In genomic region chr19:48678201-48678600, GRCh38 we compare ENCODE assay signal across 31 cellular contexts. TPM values are rescaled to one million over a fixed set of nuclear protein-coding genes. Genes with fewer than 3 reads are reported as not detected.
A peak's percentile ranks its signal among the peaks of the same experiment; 100 is the strongest.
DNase-seq lines count a peak whose midpoint lies in the region; ATAC-seq and TF ChIP-seq lines count a peak whose summit lies in the region.
"Had no signal": no experiment of that assay in that cellular context is flagged by ENCODE, and none has a peak within 500 bp of the region (broad histone marks: within the 10 kb centered on the region; RNA-seq: fewer than 3 reads in every experiment).

No MANE protein-coding gene starts in this region.

- intact Hi-C loops in IMR-90 (cut with micrococcal nuclease): loop anchor here (5.0 kb wide), 1 partner anchor 104 kb away; no protein-coding TSS in a partner anchor
- intact Hi-C loops in body of pancreas (cut with DNase I): no loop called here
- intact Hi-C loops in left lung (cut with DNase I): no loop called here

- H3K4me3 ChIP-seq in IMR-90 (ENCODE audit: insufficient read depth, low read depth, low read length) (no peak overlapping the region), body of pancreas (no peak overlapping the region), left lung (no peak overlapping the region), suprapubic skin (no peak overlapping the region)
- H3K4me3 ChIP-seq: breast epithelium, GM12878, prostate gland, sigmoid colon, testis, vagina had no signal

- no peak overlapping the region for H3K27ac ChIP-seq in IMR-90 (ENCODE audit: insufficient read depth, low read length)
- H3K27ac ChIP-seq in body of pancreas: peak overlapping the region; percentile 47 to 90 (median 78)
- no peak overlapping the region for H3K27ac ChIP-seq in left lung
- H3K27ac ChIP-seq in suprapubic skin: peak overlapping the region; percentile 10
- H3K27ac ChIP-seq: C4-2B, neutrophil, prostate gland, sigmoid colon, testis, vagina had no signal

- H3K4me1 ChIP-seq in IMR-90 (ENCODE audit: control insufficient read depth, insufficient read depth, low read length): peaks cover 3% of the 10 kb centered on the region; the same call in 1 of the 2 replicates
- peaks cover 28% of the 10 kb centered on the region for H3K4me1 ChIP-seq in body of pancreas
- peaks cover 0 to 14% of the 10 kb centered on the region in 2 donors for H3K4me1 ChIP-seq in left lung
- peaks cover 28% of the 10 kb centered on the region for H3K4me1 ChIP-seq in suprapubic skin
- H3K4me1 ChIP-seq: prostate gland had no signal

- CTCF ChIA-PET in IMR-90 (lab: Yijun Ruan, JAX): no interaction called here

- H4K20me1 ChIP-seq in IMR-90 (ENCODE audit: insufficient read depth, low read length): peaks cover 6% of the 10 kb centered on the region; the same call in 1 of the 2 replicates

- H4K5ac ChIP-seq in IMR-90 (ENCODE audit: low read depth, low read length): no peak overlapping the region

- in situ Hi-C loops in IMR-90 (cut with MboI; ENCODE audit: low sequenced_read_pairs): no loop called here

- ATAC-seq in IMR-90 (ENCODE audit: low read depth) (no peak), body of pancreas (peak; percentile 85), left lung (peak; percentile 17), HG02763 (IDR thresholded peaks at IDR 0.05; ENCODE audit: unreplicated experiment) (no peak)
- ATAC-seq in activated CD4-positive, CD25-positive, alpha-beta regulatory T cell treated with anti-CD3 and anti-CD28 coated beads, Interleukin-2, amount 50 U/mL, for 24 hours: no peak
- ATAC-seq: activated CD8-positive, alpha-beta memory T cell treated with anti-CD3 and anti-CD28 coated beads, Interleukin-2, amount 10 ng/mL, durations not matched to agents 7 days and 5 days; activated T-cell treated with anti-CD3 and anti-CD28 coated beads, Interleukin-2, amount 50 U/mL, for 72 hours; GM12878; PC-3 had no signal

- H2BK15ac ChIP-seq in IMR-90 (ENCODE audit: low read depth, low read length): no peak overlapping the region

- no peak overlapping the region for H4K8ac ChIP-seq in IMR-90 (ENCODE audit: low read depth in 2 of 2, low read length in 2 of 2)

- POLR2A ChIA-PET in IMR-90 (lab: Charles Lee; ENCODE audit: unreplicated experiment): no interaction called here

- TF ChIP-seq CTCF in IMR-90 (conservative IDR thresholded peaks at IDR 0.05; ENCODE audit: low read depth, low read length): no peak
- TF ChIP-seq CTCF in body of pancreas (IDR thresholded peaks at IDR 0.05): peak in 1 of 7 experiments; percentile 5
- no peak for TF ChIP-seq CTCF in left lung (IDR thresholded peaks at IDR 0.05)
- TF ChIP-seq CTCF in suprapubic skin (IDR thresholded peaks at IDR 0.05): no peak

- no peak overlapping the region for H3K56ac ChIP-seq in IMR-90 (ENCODE audit: extremely low read depth, insufficient read depth, low read length)

- no peak overlapping the region for H3K4ac ChIP-seq in IMR-90 (ENCODE audit: low read depth, low read length)

- BruUV-seq in IMR-90 (replicated peaks; lab: Mats Ljungman, UMichigan): no TSS peak

- TF ChIP-seq EP300 in suprapubic skin (IDR thresholded peaks at IDR 0.05): no peak

- H4K91ac ChIP-seq in IMR-90 (ENCODE audit: insufficient read depth, low read depth, low read length): no peak overlapping the region

- H3K79me1 ChIP-seq in IMR-90 (ENCODE audit: low read depth in 1 of 2, low read length in 2 of 2): no peaks in the 10 kb centered on the region

- H2AK9ac ChIP-seq in IMR-90 (replicated peaks; ENCODE audit: low read depth, low read length, poor library complexity): no peak overlapping the region

- H3K4me2 ChIP-seq in IMR-90 (ENCODE audit: low read depth, low read length): no peak overlapping the region

- H2BK5ac ChIP-seq in IMR-90 (ENCODE audit: low read depth, low read length, poor library complexity, severe bottlenecking): no peak overlapping the region

- no peaks in the 10 kb centered on the region for H3K9me3 ChIP-seq in IMR-90 (ENCODE audit: control insufficient read depth, insufficient read depth, low read length)
- H3K9me3 ChIP-seq in body of pancreas: no peaks in the 10 kb centered on the region
- no peaks in the 10 kb centered on the region for H3K9me3 ChIP-seq in left lung
- H3K9me3 ChIP-seq in suprapubic skin: no peaks in the 10 kb centered on the region
- H3K9me3 ChIP-seq: breast epithelium, neutrophil, prostate gland, sigmoid colon, testis, vagina had no signal

- H3K9ac ChIP-seq in IMR-90 (ENCODE audit: low read depth, low read length): no peak overlapping the region

- TF ChIP-seq POLR2A in IMR-90 (IDR thresholded peaks at IDR 0.05; ENCODE audit: low read depth, low read length) (no peak), body of pancreas (IDR thresholded peaks at IDR 0.05) (peak in 1 of 3 donors; percentile 33), suprapubic skin (IDR thresholded peaks at IDR 0.05) (no peak)

- H3K36me3 ChIP-seq in IMR-90 (ENCODE audit: control insufficient read depth, insufficient read depth, low read length) (no peaks in the 10 kb centered on the region), body of pancreas (replicated peaks in 1 of 2; ENCODE audit: insufficient read depth in 1 of 2, low read depth in 2 of 2) (no peaks in the 10 kb centered on the region), left lung (no peaks in the 10 kb centered on the region), suprapubic skin (no peaks in the 10 kb centered on the region)
- H3K36me3 ChIP-seq: breast epithelium, neutrophil, prostate gland, sigmoid colon, vagina had no signal

- no peak overlapping the region for H2AK5ac ChIP-seq in IMR-90 (ENCODE audit: low read depth, low read length)

- peak overlapping the region; percentile 14 for H2AFZ ChIP-seq in IMR-90 (replicated peaks; ENCODE audit: low read length, poor library complexity)

- dilution Hi-C loops in IMR-90 (cut with HindIII; ENCODE audit: low sequenced_read_pairs, unreplicated experiment): no loop called here

- no peak overlapping the region for H3K18ac ChIP-seq in IMR-90 (ENCODE audit: low read depth, low read length)

- H2BK20ac ChIP-seq in IMR-90 (ENCODE audit: low read depth, low read length): no peak overlapping the region

- TF ChIP-seq RAD21 in IMR-90 (IDR thresholded peaks at IDR 0.05; ENCODE audit: low read length): no peak

- no peak overlapping the region for H2BK120ac ChIP-seq in IMR-90 (ENCODE audit: low read depth, low read length)

- no peak overlapping the region for H3K23ac ChIP-seq in IMR-90 (ENCODE audit: low read depth, low read length)

- DNase-seq in IMR-90 (no peak), body of pancreas (peak; percentile 81 to 93 (median 90)), left lung (no peak), suprapubic skin (ENCODE audit: low spot score in 2 of 2) (no peak), NCI-H446 treated with DMSO at 0.1 percent for 48 hours (lab: John Stamatoyannopoulos, UW) (no peak), amygdala (lab: John Stamatoyannopoulos, UW) (no peak)
- DNase-seq: activated B cell treated with CpG ODN at 0.5 μM for 24 hours; activated CD8-positive, alpha-beta memory T cell treated with anti-CD3 and anti-CD28 coated beads, Interleukin-2, amount 10 ng/mL, durations not matched to agents 7 days and 5 days; activated naive CD4-positive, alpha-beta T cell treated with anti-CD3 and anti-CD28 coated beads, Interleukin-2, amount 10 ng/mL, durations not matched to agents 7 days and 5 days; activated T-cell treated with anti-CD3 and anti-CD28 coated beads, Interleukin-2, amount 50 U/mL, for 72 hours; amniotic stem cell; cortex of kidney; HFFc6; NCI-H187 treated with DMSO at 0.1 percent for 48 hours; NCI-H2171 treated with DMSO at 0.1 percent for 48 hours; NCI-H524 treated with DMSO at 0.1 percent for 48 hours; PC-3; SHP77; sigmoid colon; stimulated activated CD4-positive, alpha-beta T cell treated with anti-CD3 and anti-CD28 coated beads, Interleukin-15, amount 100 ng/mL, for 24 hours; stimulated activated naive CD4-positive, alpha-beta T cell; testis had no signal

- no CpG with 5 or more reads among the region's 4 CpGs for WGBS in IMR-90 (ENCODE audit: extremely low coverage in 2 of 2, insufficient read length in 1 of 2), 2 experiments
- WGBS in body of pancreas, 2 donors: 19 to 34% methylated on average over 4 of the region's 4 CpGs
- WGBS in suprapubic skin: 57% methylated on average over 4 of the region's 4 CpGs

- H3K9me1 ChIP-seq in IMR-90 (ENCODE audit: insufficient read depth, low read length): peaks cover 7% of the 10 kb centered on the region

- H3K27me3 ChIP-seq in IMR-90 (ENCODE audit: control insufficient read depth, insufficient read depth, low read length) (peaks cover 7% of the 10 kb centered on the region; the same call in 1 of the 2 replicates), body of pancreas (no peaks in the 10 kb centered on the region), left lung (no peaks in the 10 kb centered on the region), suprapubic skin (no peaks in the 10 kb centered on the region)
- H3K27me3 ChIP-seq: breast epithelium, neutrophil, sigmoid colon, testis, vagina had no signal

- no peak overlapping the region for H3K14ac ChIP-seq in IMR-90 (replicated peaks; ENCODE audit: low read depth, low read length)

RNA-seq across cellular contexts. Expression of gene NTN5, which starts 5.4 kb away (rescaled TPM):
- total RNA-seq in IMR-90 (2012; rRNA removed): not detected in 2 replicates
- 0.11 and 0.19 TPM in 2 replicates for polyA plus RNA-seq in IMR-90 (2012; rRNA removed)
- 0.14 and 0.29 TPM in 2 replicates for polyA plus RNA-seq in IMR-90 (2012; cell fraction: cytosol; rRNA removed)
- 1.9 and 3.1 TPM in 2 replicates for polyA plus RNA-seq in IMR-90 (2012; cell fraction: nucleus; rRNA removed; ENCODE audit: low replicate concordance)
- total RNA-seq in body of pancreas: not detected
- total RNA-seq in left lung: under 1 TPM; 0.29 to 0.73 TPM
- total RNA-seq in suprapubic skin: 1 to 10 TPM in 2 of 4 donors, under 1 TPM in 2; 0.64 to 2.2 (median 1.3) TPM
- total RNA-seq: Daoy, GM12878 had no signal

RNA-seq across cellular contexts. Expression of gene FUT2, which starts 17.6 kb away (rescaled TPM):
- total RNA-seq in IMR-90 (2012; rRNA removed): not detected in 2 replicates
- polyA plus RNA-seq in IMR-90 (2012; rRNA removed): not detected in 2 replicates
- polyA plus RNA-seq in IMR-90 (2012; cell fraction: cytosol; rRNA removed): not detected in 2 replicates
- not detected in 2 replicates for polyA plus RNA-seq in IMR-90 (2012; cell fraction: nucleus; rRNA removed; ENCODE audit: low replicate concordance)
- 1 to 10 TPM; 2.0 to 3.4 TPM for total RNA-seq in body of pancreas
- total RNA-seq in left lung: 1 to 10 TPM; 1.1 to 2.7 TPM
- 10 to 100 TPM in 1 of 4 donors, 1 to 10 TPM in 3; 2.1 to 17.4 (median 4.9) TPM for total RNA-seq in suprapubic skin
- total RNA-seq: activated B cell treated with CpG ODN at 0.5 μM for 24 hours; activated CD8-positive, alpha-beta memory T cell treated with anti-CD3 and anti-CD28 coated beads, Interleukin-2, amount 10 ng/mL, durations not matched to agents 7 days and 5 days; activated T-cell treated with anti-CD3 and anti-CD28 coated beads, Interleukin-2, amount 50 U/mL, for 72 hours; Daoy; GM12878; HFFc6; sigmoid colon had no signal

RNA-seq across cellular contexts. Expression of gene CA11, which starts 32.2 kb away (rescaled TPM):
- total RNA-seq in IMR-90 (2012; rRNA removed): 1.3 and 1.7 TPM in 2 replicates
- 2.7 and 2.9 TPM in 2 replicates for polyA plus RNA-seq in IMR-90 (2012; rRNA removed)
- 2.7 and 4.7 TPM in 2 replicates for polyA plus RNA-seq in IMR-90 (2012; cell fraction: cytosol; rRNA removed)
- 2.7 and 3.3 TPM in 2 replicates for polyA plus RNA-seq in IMR-90 (2012; cell fraction: nucleus; rRNA removed; ENCODE audit: low replicate concordance)
- total RNA-seq in body of pancreas: 1 to 10 TPM in 1 of 2 donors, not detected in 1; 2.9 TPM
- 1 to 10 TPM; 3.6 to 3.9 TPM for total RNA-seq in left lung
- 10 to 100 TPM in 2 of 4 donors, 1 to 10 TPM in 2; 8.8 to 11.0 (median 9.7) TPM for total RNA-seq in suprapubic skin
- total RNA-seq: Daoy had no signal

RNA-seq across cellular contexts. Expression of gene DBP, which starts 41.0 kb away (rescaled TPM):
- 2.5 and 3.6 TPM in 2 replicates for total RNA-seq in IMR-90 (2012; rRNA removed)
- 3.0 and 3.6 TPM in 2 replicates for polyA plus RNA-seq in IMR-90 (2012; rRNA removed)
- 2.9 and 6.3 TPM in 2 replicates for polyA plus RNA-seq in IMR-90 (2012; cell fraction: cytosol; rRNA removed)
- polyA plus RNA-seq in IMR-90 (2012; cell fraction: nucleus; rRNA removed; ENCODE audit: low replicate concordance): 2.2 and 2.6 TPM in 2 replicates
- 1 to 10 TPM; 2.0 to 4.9 TPM for total RNA-seq in body of pancreas
- total RNA-seq in left lung: 10 to 100 TPM in 1 of 2 donors, 1 to 10 TPM in 1; 8.9 to 10.5 TPM
- total RNA-seq in suprapubic skin: 10 to 100 TPM; 11.2 to 22.3 (median 17.8) TPM

RNA-seq across cellular contexts. Expression of gene MAMSTR, which starts 41.3 kb away (rescaled TPM):
- total RNA-seq in IMR-90 (2012; rRNA removed) (0.18 and 0.28 TPM in 2 replicates), body of pancreas (1 to 10 TPM in 1 of 2 donors, under 1 TPM in 1; 0.26 to 7.3 TPM), left lung (1 to 10 TPM; 1.3 to 1.5 TPM), suprapubic skin (1 to 10 TPM in 3 of 4 donors, under 1 TPM in 1; 0.57 to 1.6 (median 1.5) TPM)
- 1.9 and 2.7 TPM in 2 replicates for polyA plus RNA-seq in IMR-90 (2012; rRNA removed)
- 2.2 and 3.7 TPM in 2 replicates for polyA plus RNA-seq in IMR-90 (2012; cell fraction: cytosol; rRNA removed)
- 2.3 and 4.1 TPM in 2 replicates for polyA plus RNA-seq in IMR-90 (2012; cell fraction: nucleus; rRNA removed; ENCODE audit: low replicate concordance)

Comparison
In these comparisons a context has a peak if more than half of its experiments do, and no peak if none do; other contexts are left out.
1. ATAC-seq: peak in body of pancreas (single experiment) and left lung (single experiment); none in IMR-90 (single experiment), HG02763 (single experiment) and activated CD4-positive, CD25-positive, alpha-beta regulatory T cell treated with anti-CD3 and anti-CD28 coated beads, Interleukin-2, amount 50 U/mL, for 24 hours (0 of 2).
2. DNase-seq: peak in body of pancreas (4 of 4); none in IMR-90 (single experiment), left lung (0 of 2), suprapubic skin (0 of 2), NCI-H446 treated with DMSO at 0.1 percent for 48 hours (single experiment) and amygdala (0 of 56).
3. H3K27ac ChIP-seq: peak in body of pancreas (4 of 4) and suprapubic skin (single experiment); none in IMR-90 (single experiment) and left lung (0 of 2).